13 cellular contexts compared by ENCODE assay signal in the genomic region with DNA sequence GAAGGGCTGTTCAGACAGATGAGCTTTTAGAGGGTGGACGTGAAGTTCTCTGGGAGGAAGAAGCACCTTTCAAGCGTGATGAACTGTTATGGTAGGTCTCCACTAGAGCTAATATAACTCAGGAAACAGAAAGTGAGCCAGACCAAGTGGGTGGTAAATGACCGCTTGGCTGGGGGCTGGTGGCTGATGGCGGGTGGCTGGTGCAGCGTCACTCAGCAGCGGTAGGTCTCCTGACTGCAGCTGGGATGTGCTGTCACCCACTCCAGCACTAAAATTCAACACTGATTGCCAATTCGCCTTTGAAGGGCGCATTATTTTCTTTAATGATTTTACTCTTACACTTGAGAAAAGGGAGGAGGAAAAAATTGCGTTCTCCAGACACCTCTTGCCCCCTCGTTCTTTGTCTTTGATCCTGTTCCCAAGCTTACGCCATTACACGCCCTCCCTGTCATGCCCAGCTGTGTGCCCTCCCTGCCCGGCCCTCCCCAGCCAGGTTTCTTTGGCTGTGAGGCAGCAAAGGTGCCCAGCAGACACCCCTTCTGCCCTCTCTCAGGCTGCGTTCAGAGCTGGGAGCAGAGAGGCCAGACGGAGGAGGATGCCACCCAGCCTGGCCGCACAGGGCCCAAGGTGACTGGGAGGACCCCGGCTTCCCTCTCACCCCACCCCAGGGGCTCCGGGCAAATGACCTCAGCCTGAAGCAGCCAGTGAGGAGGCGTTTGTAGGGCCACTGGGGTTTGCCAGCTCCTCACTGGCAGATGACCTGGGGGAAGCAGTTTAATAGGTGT.
"Had no signal": no experiment of that assay in that cellular context is flagged by ENCODE, and none has a peak within 500 bp of the region (broad histone marks: within the 10 kb centered on the region; RNA-seq: fewer than 3 reads in every experiment).

No MANE protein-coding gene starts in this region.

- ATAC-seq: activated CD4-positive, CD25-positive, alpha-beta regulatory T cell treated with anti-CD3 and anti-CD28 coated beads, Interleukin-2, amount 50 U/mL, for 24 hours; body of pancreas; lower lobe of right lung; right cardiac atrium; stimulated activated effector memory CD8-positive, alpha-beta T cell treated with anti-CD3 and anti-CD28 coated beads, Interleukin-12 subunit alpha, Interleukin-12 subunit beta, amount 100 ng/mL, for 72 hours had no signal

- H3K27me3 ChIP-seq: body of pancreas, tibial nerve had no signal

- H3K27ac ChIP-seq: body of pancreas, lower lobe of right lung, tibial nerve had no signal

- DNase-seq: activated naive CD4-positive, alpha-beta T cell treated with anti-CD3 and anti-CD28 coated beads, Interleukin-2, amount 50 U/mL, for 16 hours; activated T-cell treated with anti-CD3 and anti-CD28 coated beads, Interleukin-2, amount 50 U/mL, for 1 hour; body of pancreas; central memory CD4-positive, alpha-beta T cell; hippocampal formation; lower lobe of right lung; midbrain; naive B cell; T-helper 2 cell had no signal

- H3K4me3 ChIP-seq: body of pancreas, lower lobe of right lung, tibial nerve had no signal

- H3K36me3 ChIP-seq: lower lobe of right lung, tibial nerve had no signal

- H3K9me3 ChIP-seq: lower lobe of right lung, tibial nerve had no signal
